Comparison of ENCODE assay signal across 24 cellular contexts in the genomic region with DNA sequence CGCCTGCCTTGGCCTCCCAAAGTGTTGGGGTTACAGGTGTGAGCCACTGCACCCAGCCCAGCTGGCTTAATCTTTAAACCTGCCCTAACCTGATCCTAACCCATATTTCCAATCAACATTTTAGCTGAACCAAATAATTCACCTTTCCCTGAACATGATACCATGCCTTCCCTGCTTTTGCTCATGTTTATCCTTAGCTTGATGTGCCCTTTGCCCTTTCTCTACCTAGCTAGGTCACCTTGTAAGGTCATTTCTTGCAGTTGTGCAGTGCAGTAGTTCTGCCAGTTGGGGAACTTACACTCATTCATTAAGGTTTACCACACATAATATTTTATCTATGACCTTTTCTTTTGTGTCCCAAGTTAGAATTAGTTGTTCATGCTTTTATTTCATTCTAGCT.
"Had no signal": no experiment of that assay in that cellular context is flagged by ENCODE, and none has a peak within 500 bp of the region (broad histone marks: within the 10 kb centered on the region; RNA-seq: fewer than 3 reads in every experiment).

No MANE protein-coding gene starts in this region.

- H3K27ac ChIP-seq: adrenal gland, breast epithelium, colonic mucosa had no signal

- H3K27me3 Mint-ChIP-seq: activated CD4-positive, alpha-beta T cell treated with anti-CD3 and anti-CD28 coated beads, Interleukin-2, amount 10 ng/mL, durations not matched to agents 7 days and 5 days; activated CD8-positive, alpha-beta T cell treated with anti-CD3 and anti-CD28 coated beads for 36 hours; activated naive CD8-positive, alpha-beta T cell treated with anti-CD3 and anti-CD28 coated beads, Interleukin-2, amount 10 ng/mL, durations not matched to agents 7 days and 5 days; T-cell had no signal

- H3K4me3 ChIP-seq: adrenal gland, breast epithelium, colonic mucosa had no signal

- H3K36me3 ChIP-seq: breast epithelium, colonic mucosa had no signal

- ATAC-seq: activated CD8-positive, alpha-beta T cell treated with anti-CD3 and anti-CD28 coated beads for 36 hours; T-cell had no signal

- H3K9me3 ChIP-seq: adrenal gland, breast epithelium, colonic mucosa had no signal

- H3K9me3 Mint-ChIP-seq: activated CD4-positive, alpha-beta T cell treated with anti-CD3 and anti-CD28 coated beads, Interleukin-2, amount 10 ng/mL, durations not matched to agents 7 days and 5 days; activated CD8-positive, alpha-beta T cell treated with anti-CD3 and anti-CD28 coated beads for 36 hours; activated naive CD8-positive, alpha-beta T cell treated with anti-CD3 and anti-CD28 coated beads, Interleukin-2, amount 10 ng/mL, durations not matched to agents 7 days and 5 days; T-cell had no signal

- H3K4me3 Mint-ChIP-seq: activated CD4-positive, alpha-beta T cell treated with anti-CD3 and anti-CD28 coated beads, Interleukin-2, amount 10 ng/mL, durations not matched to agents 7 days and 5 days; activated CD8-positive, alpha-beta T cell treated with anti-CD3 and anti-CD28 coated beads for 36 hours; activated naive CD8-positive, alpha-beta T cell treated with anti-CD3 and anti-CD28 coated beads, Interleukin-2, amount 10 ng/mL, durations not matched to agents 7 days and 5 days; T-cell had no signal

- H3K27me3 ChIP-seq: adrenal gland, breast epithelium, colonic mucosa had no signal

- H3K27ac Mint-ChIP-seq: activated CD4-positive, alpha-beta T cell treated with anti-CD3 and anti-CD28 coated beads, Interleukin-2, amount 10 ng/mL, durations not matched to agents 7 days and 5 days; activated CD8-positive, alpha-beta T cell treated with anti-CD3 and anti-CD28 coated beads for 36 hours; activated naive CD8-positive, alpha-beta T cell treated with anti-CD3 and anti-CD28 coated beads, Interleukin-2, amount 10 ng/mL, durations not matched to agents 7 days and 5 days; T-cell had no signal

- DNase-seq: activated CD4-positive, alpha-beta T cell treated with anti-CD3 and anti-CD28 coated beads, Interleukin-2, amount 10 ng/mL, durations not matched to agents 7 days and 5 days; activated CD4-positive, CD25-positive, alpha-beta regulatory T cell; activated CD8-positive, alpha-beta memory T cell treated with anti-CD3 and anti-CD28 coated beads, Interleukin-2, amount 50 U/mL, for 4 hours; activated CD8-positive, alpha-beta T cell treated with anti-CD3 and anti-CD28 coated beads for 36 hours; activated naive CD4-positive, alpha-beta T cell treated with anti-CD3 and anti-CD28 coated beads, Interleukin-2, amount 50 U/mL, for 16 hours; activated naive CD8-positive, alpha-beta T cell treated with anti-CD3 and anti-CD28 coated beads, Interleukin-2, amount 10 ng/mL, durations not matched to agents 7 days and 5 days; adrenal gland; aorta; caudate nucleus; colonic mucosa; NCI-H1092; NCI-H1417 treated with DMSO at 0.1 percent for 48 hours; NCI-H1694; NCI-H2029; NCI-H2107; NCI-H2171 treated with DMSO at 0.1 percent for 48 hours; NCI-H226; NCI-H526; NCI-H774; SIG-M5; T-cell; T-helper 2 cell; T1000 had no signal
